Comparison of ENCODE assay signal across 29 cellular contexts in the genomic region with DNA sequence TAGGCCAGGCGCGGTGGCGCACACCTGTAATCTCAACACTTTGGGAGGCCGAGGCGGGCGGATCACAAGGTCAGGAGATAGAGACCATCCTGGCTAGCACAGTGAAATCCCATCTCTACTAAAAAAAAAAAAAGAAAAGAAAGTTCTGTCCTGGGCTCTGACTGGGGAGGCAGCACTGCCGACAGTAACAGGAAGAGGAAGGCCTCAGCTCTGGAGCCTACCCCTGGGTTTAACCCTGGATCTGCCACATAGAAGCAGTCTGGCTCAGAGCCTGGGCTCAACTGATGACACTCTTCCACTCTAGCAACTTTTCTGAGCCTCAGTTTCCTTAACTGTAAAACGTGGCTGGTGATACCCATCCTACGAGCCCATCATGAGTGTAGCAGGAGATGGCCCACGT.
A peak's percentile ranks its signal among the peaks of the same experiment; 100 is the strongest.
DNase-seq lines count a peak whose midpoint lies in the region; ATAC-seq and TF ChIP-seq lines count a peak whose summit lies in the region.
"Had no signal": no experiment of that assay in that cellular context is flagged by ENCODE, and none has a peak within 500 bp of the region (broad histone marks: within the 10 kb centered on the region; RNA-seq: fewer than 3 reads in every experiment).

No MANE protein-coding gene starts in this region.

- POLR2A ChIA-PET in activated CD4-positive, alpha-beta T cell treated with anti-CD3 and anti-CD28 coated beads, Interleukin-2, amount 10 ng/mL, durations not matched to agents 7 days and 5 days (lab: Charles Lee): no interaction called here
- POLR2A ChIA-PET in RWPE1 (lab: Yijun Ruan, JAX; ENCODE audit: low non-redundant PET): no interaction called here
- POLR2A ChIA-PET in WTC11 (lab: Charles Lee): no interaction called here

- peaks cover 3% of the 10 kb centered on the region for H3K9me3 Mint-ChIP-seq in activated CD4-positive, alpha-beta T cell treated with anti-CD3 and anti-CD28 coated beads, Interleukin-2, amount 10 ng/mL, durations not matched to agents 7 days and 5 days
- H3K9me3 Mint-ChIP-seq in activated CD8-positive, alpha-beta memory T cell treated with anti-CD3 and anti-CD28 coated beads, Interleukin-2, amount 10 ng/mL, durations not matched to agents 7 days and 5 days (ENCODE audit: low read depth): no peaks in the 10 kb centered on the region
- H3K9me3 Mint-ChIP-seq in WTC11: no peaks in the 10 kb centered on the region
- H3K9me3 Mint-ChIP-seq: effector memory CD8-positive, alpha-beta T cell; immature natural killer cell; natural killer cell treated with Interleukin-12 subunit alpha and Interleukin-12 subunit beta and Interleukin-15 and Interleukin-18, amount 100 ng/mL, for 72 hours; stimulated activated naive CD8-positive, alpha-beta T cell treated with anti-CD3 and anti-CD28 coated beads, Interleukin-15, Interleukin-2, amounts not matched to agents 100 ng/mL and 50 ng/mL, for 24 hours had no signal

- TF ChIP-seq CTCF in RWPE1 (conservative IDR thresholded peaks at IDR 0.05; ENCODE audit: low read depth): no peak
- TF ChIP-seq CTCF in esophagus muscularis mucosa (IDR thresholded peaks at IDR 0.05): no peak
- TF ChIP-seq CTCF in stomach (IDR thresholded peaks at IDR 0.05): no peak
- TF ChIP-seq CTCF in WTC11 (IDR thresholded peaks at IDR 0.05): no peak

- H3K36me3 ChIP-seq in esophagus muscularis mucosa (peaks cover 14 to 71% (median 48%) of the 10 kb centered on the region in 4 donors), stomach (peaks cover 9 to 71% (median 51%) of the 10 kb centered on the region in 4 donors)

- TF ChIP-seq EP300 in esophagus muscularis mucosa (IDR thresholded peaks at IDR 0.05): no peak
- TF ChIP-seq EP300 in stomach (IDR thresholded peaks at IDR 0.05): no peak

- no peak overlapping the region for H3K4me3 ChIP-seq in esophagus muscularis mucosa
- no peak overlapping the region for H3K4me3 ChIP-seq in stomach
- H3K4me3 ChIP-seq: GM23338, left ventricle myocardium inferior, right lobe of liver, upper lobe of left lung had no signal

- TF ChIP-seq POLR2A in esophagus muscularis mucosa (IDR thresholded peaks at IDR 0.05; ENCODE audit: low read depth) (no peak), stomach (IDR thresholded peaks at IDR 0.05) (no peak)

- ATAC-seq in activated CD8-positive, alpha-beta memory T cell treated with anti-CD3 and anti-CD28 coated beads, Interleukin-2, amount 10 ng/mL, durations not matched to agents 7 days and 5 days: no peak
- ATAC-seq in WTC11: no peak
- ATAC-seq: activated CD8-positive, alpha-beta T cell treated with anti-CD3 and anti-CD28 coated beads, Interleukin-2, amount 10 ng/mL, durations not matched to agents 7 days and 5 days; effector memory CD8-positive, alpha-beta T cell; esophagus mucosa; GM23338; natural killer cell treated with Interleukin-12 subunit alpha and Interleukin-12 subunit beta and Interleukin-15 and Interleukin-18, amount 100 ng/mL, for 72 hours; PC-3 had no signal

- H3K27ac ChIP-seq in RWPE1 (peak overlapping the region; percentile 38; the same call in 1 of the 2 replicates), esophagus muscularis mucosa (replicated peaks in 1 of 4) (peak overlapping the region; percentile 90 to 98 (median 97)), stomach (peak overlapping the region in 3 of 5 donors; percentile 38 to 91 (median 58))
- H3K27ac ChIP-seq: KMS-11, left ventricle myocardium inferior, right lobe of liver, upper lobe of left lung had no signal

- H3K27ac Mint-ChIP-seq in activated CD4-positive, alpha-beta T cell treated with anti-CD3 and anti-CD28 coated beads, Interleukin-2, amount 10 ng/mL, durations not matched to agents 7 days and 5 days: peak overlapping the region; percentile 5
- H3K27ac Mint-ChIP-seq in activated CD8-positive, alpha-beta memory T cell treated with anti-CD3 and anti-CD28 coated beads, Interleukin-2, amount 10 ng/mL, durations not matched to agents 7 days and 5 days: no peak overlapping the region
- no peak overlapping the region for H3K27ac Mint-ChIP-seq in WTC11
- H3K27ac Mint-ChIP-seq: activated CD8-positive, alpha-beta T cell treated with anti-CD3 and anti-CD28 coated beads, Interleukin-2, amount 10 ng/mL, durations not matched to agents 7 days and 5 days; brain; effector memory CD8-positive, alpha-beta T cell; GM23338; immature natural killer cell; natural killer cell treated with Interleukin-12 subunit alpha and Interleukin-12 subunit beta and Interleukin-15 and Interleukin-18, amount 100 ng/mL, for 72 hours; stimulated activated naive CD8-positive, alpha-beta T cell treated with anti-CD3 and anti-CD28 coated beads, Interleukin-15, Interleukin-2, amounts not matched to agents 100 ng/mL and 50 ng/mL, for 24 hours had no signal

- intact Hi-C loops in esophagus muscularis mucosa (cut with DNase I): loop anchor here (10.0 kb wide), 1 partner anchor 56 kb away; the partner anchor contains the start of gene ACTN1
- intact Hi-C loops in stomach (cut with DNase I; ENCODE audit: low total_unique reads): no loop called here

- peaks cover 22% of the 10 kb centered on the region for H3K36me3 Mint-ChIP-seq in activated CD4-positive, alpha-beta T cell treated with anti-CD3 and anti-CD28 coated beads, Interleukin-2, amount 10 ng/mL, durations not matched to agents 7 days and 5 days (ENCODE audit: low read depth)
- H3K36me3 Mint-ChIP-seq in activated CD8-positive, alpha-beta memory T cell treated with anti-CD3 and anti-CD28 coated beads, Interleukin-2, amount 10 ng/mL, durations not matched to agents 7 days and 5 days: no peaks in the 10 kb centered on the region
- peaks cover 48% of the 10 kb centered on the region for H3K36me3 Mint-ChIP-seq in WTC11
- H3K36me3 Mint-ChIP-seq: immature natural killer cell; natural killer cell treated with Interleukin-12 subunit alpha and Interleukin-12 subunit beta and Interleukin-15 and Interleukin-18, amount 100 ng/mL, for 72 hours had no signal

- DNase-seq in activated CD4-positive, alpha-beta T cell treated with anti-CD3 and anti-CD28 coated beads, Interleukin-2, amount 10 ng/mL, durations not matched to agents 7 days and 5 days: no peak
- DNase-seq in activated CD4-positive, alpha-beta T cell treated with anti-CD3 and anti-CD28 coated beads for 48 hours: no peak
- DNase-seq in RWPE1 (ENCODE audit: low spot score): no peak
- no peak for DNase-seq in esophagus muscularis mucosa (ENCODE audit: extremely low spot score)
- no peak for DNase-seq in stomach
- DNase-seq in activated CD8-positive, alpha-beta memory T cell treated with anti-CD3 and anti-CD28 coated beads, Interleukin-2, amount 10 ng/mL, durations not matched to agents 7 days and 5 days: no peak
- DNase-seq in HUDEP-2 (lab: John Stamatoyannopoulos, UW; ENCODE audit: unreplicated experiment in 76 of 76): no peak
- no peak for DNase-seq in WTC11 (ENCODE audit: low spot score)
- DNase-seq: activated CD8-positive, alpha-beta T cell treated with anti-CD3 and anti-CD28 coated beads, Interleukin-2, amount 10 ng/mL, durations not matched to agents 7 days and 5 days; activated T-cell treated with anti-CD3 and anti-CD28 coated beads, Interleukin-2, amount 50 U/mL, for 1 hour; COR-L47; DND-41; effector memory CD8-positive, alpha-beta T cell; foreskin melanocyte; hippocampal formation; immature natural killer cell; left ventricle myocardium inferior; NCI-H1436 treated with DMSO at 0.1 percent for 48 hours; NCI-H510A; PC-3; right lobe of liver; SHP77; upper lobe of left lung had no signal

- H3K27me3 ChIP-seq in esophagus muscularis mucosa (no peaks in the 10 kb centered on the region), stomach (no peaks in the 10 kb centered on the region)
- H3K27me3 ChIP-seq: right lobe of liver, upper lobe of left lung had no signal

- H3K27me3 Mint-ChIP-seq in activated CD4-positive, alpha-beta T cell treated with anti-CD3 and anti-CD28 coated beads, Interleukin-2, amount 10 ng/mL, durations not matched to agents 7 days and 5 days: no peaks in the 10 kb centered on the region
- no peaks in the 10 kb centered on the region for H3K27me3 Mint-ChIP-seq in activated CD8-positive, alpha-beta memory T cell treated with anti-CD3 and anti-CD28 coated beads, Interleukin-2, amount 10 ng/mL, durations not matched to agents 7 days and 5 days
- H3K27me3 Mint-ChIP-seq in WTC11 (ENCODE audit: low read depth): no peaks in the 10 kb centered on the region
- H3K27me3 Mint-ChIP-seq: brain; effector memory CD8-positive, alpha-beta T cell; natural killer cell treated with Interleukin-12 subunit alpha and Interleukin-12 subunit beta and Interleukin-15 and Interleukin-18, amount 100 ng/mL, for 72 hours; stimulated activated naive CD8-positive, alpha-beta T cell treated with anti-CD3 and anti-CD28 coated beads, Interleukin-15, Interleukin-2, amounts not matched to agents 100 ng/mL and 50 ng/mL, for 24 hours had no signal

- 82% methylated on average over 10 of the region's 10 CpGs for WGBS in esophagus muscularis mucosa
- WGBS in stomach, 5 donors: 84 to 92% (median 90%) methylated on average over 10 of the region's 10 CpGs

- H3K4me3 Mint-ChIP-seq in activated CD4-positive, alpha-beta T cell treated with anti-CD3 and anti-CD28 coated beads, Interleukin-2, amount 10 ng/mL, durations not matched to agents 7 days and 5 days: no peak overlapping the region
- H3K4me3 Mint-ChIP-seq in activated CD8-positive, alpha-beta memory T cell treated with anti-CD3 and anti-CD28 coated beads, Interleukin-2, amount 10 ng/mL, durations not matched to agents 7 days and 5 days: no peak overlapping the region
- H3K4me3 Mint-ChIP-seq in WTC11: no peak overlapping the region
- H3K4me3 Mint-ChIP-seq: activated CD8-positive, alpha-beta T cell treated with anti-CD3 and anti-CD28 coated beads, Interleukin-2, amount 10 ng/mL, durations not matched to agents 7 days and 5 days; brain; effector memory CD8-positive, alpha-beta T cell; GM23338; immature natural killer cell; natural killer cell treated with Interleukin-12 subunit alpha and Interleukin-12 subunit beta and Interleukin-15 and Interleukin-18, amount 100 ng/mL, for 72 hours; stimulated activated naive CD8-positive, alpha-beta T cell treated with anti-CD3 and anti-CD28 coated beads, Interleukin-15, Interleukin-2, amounts not matched to agents 100 ng/mL and 50 ng/mL, for 24 hours had no signal

- H3K9me3 ChIP-seq in esophagus muscularis mucosa (no peaks in the 10 kb centered on the region), stomach (no peaks in the 10 kb centered on the region)
- H3K9me3 ChIP-seq: left ventricle myocardium inferior, right lobe of liver, upper lobe of left lung had no signal

- CTCF ChIA-PET in activated CD4-positive, alpha-beta T cell treated with anti-CD3 and anti-CD28 coated beads, Interleukin-2, amount 10 ng/mL, durations not matched to agents 7 days and 5 days (lab: Charles Lee): interaction anchor here (0.6 kb wide), 2 partner anchors 50 to 183 kb away, joined by 5 to 6 read pairs; no protein-coding TSS in a partner anchor
- CTCF ChIA-PET in RWPE1 (lab: Yijun Ruan, JAX) (no interaction called here), WTC11 (lab: Charles Lee) (interaction anchor here (1.0 kb wide), 1 partner anchor 21 kb away, joined by 3 read pairs; no protein-coding TSS in a partner anchor)
- CTCF ChIA-PET in activated CD8-positive, alpha-beta memory T cell treated with anti-CD3 and anti-CD28 coated beads, Interleukin-2, amount 10 ng/mL, durations not matched to agents 7 days and 5 days (lab: Charles Lee): no interaction called here

- H3K4me1 ChIP-seq in esophagus muscularis mucosa: peaks cover 31 to 100% (median 97%) of the 10 kb centered on the region in 4 donors
- H3K4me1 ChIP-seq in stomach: peaks cover 12 to 87% (median 47%) of the 10 kb centered on the region in 4 donors

- peaks cover 13% of the 10 kb centered on the region for H3K4me1 Mint-ChIP-seq in activated CD4-positive, alpha-beta T cell treated with anti-CD3 and anti-CD28 coated beads, Interleukin-2, amount 10 ng/mL, durations not matched to agents 7 days and 5 days
- no peaks in the 10 kb centered on the region for H3K4me1 Mint-ChIP-seq in activated CD8-positive, alpha-beta memory T cell treated with anti-CD3 and anti-CD28 coated beads, Interleukin-2, amount 10 ng/mL, durations not matched to agents 7 days and 5 days
- peaks cover 27% of the 10 kb centered on the region for H3K4me1 Mint-ChIP-seq in WTC11
- H3K4me1 Mint-ChIP-seq: immature natural killer cell had no signal

Comparison
In these comparisons a context has a peak if more than half of its experiments do, and no peak if none do; other contexts are left out.
1. H3K27ac ChIP-seq: peak in every context shown above with its lines; median percentile 97 in esophagus muscularis mucosa; 58 in stomach; 38 in RWPE1.
2. CTCF ChIA-PET loops: an anchor here in activated CD4-positive, alpha-beta T cell treated with anti-CD3 and anti-CD28 coated beads, Interleukin-2, amount 10 ng/mL, durations not matched to agents 7 days and 5 days (0.6 kb wide) and WTC11 (1.0 kb wide); none called in RWPE1 and activated CD8-positive, alpha-beta memory T cell treated with anti-CD3 and anti-CD28 coated beads, Interleukin-2, amount 10 ng/mL, durations not matched to agents 7 days and 5 days.